16 cellular contexts compared by ENCODE assay signal in the genomic region with DNA sequence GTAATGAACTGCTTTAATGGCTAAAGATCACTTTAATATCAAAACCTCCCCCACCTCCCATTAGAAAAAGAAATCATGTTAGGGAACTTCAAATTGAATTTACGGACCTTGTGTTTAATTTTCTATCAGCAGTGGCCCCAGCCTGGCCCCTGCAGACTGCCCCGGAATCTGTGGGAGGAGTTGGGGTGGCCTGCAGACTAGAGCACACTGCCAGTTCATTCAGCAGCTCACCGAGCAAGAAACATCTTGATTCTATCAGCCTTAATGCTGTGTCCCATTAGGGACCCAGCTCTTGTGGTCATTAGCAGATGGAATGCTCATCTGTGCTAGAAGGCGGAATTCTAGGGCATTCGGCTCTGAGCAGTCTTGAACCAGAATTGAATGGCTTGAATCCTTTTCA. TPM values are rescaled to one million over a fixed set of nuclear protein-coding genes. Genes with fewer than 3 reads are reported as not detected.
DNase-seq lines count a peak whose midpoint lies in the region; ATAC-seq and TF ChIP-seq lines count a peak whose summit lies in the region.
"Had no signal": no experiment of that assay in that cellular context is flagged by ENCODE, and none has a peak within 500 bp of the region (broad histone marks: within the 10 kb centered on the region; RNA-seq: fewer than 3 reads in every experiment).

No MANE protein-coding gene starts in this region.

- H3K4me3 ChIP-seq in BE2C (ENCODE audit: low read depth, low read length) (no peak overlapping the region), rectal smooth muscle tissue (ENCODE audit: low read length) (no peak overlapping the region)
- H3K4me3 ChIP-seq: cardiac muscle cell, GM12878, SJSA1 had no signal

- H3K36me3 ChIP-seq in BE2C (no peaks in the 10 kb centered on the region), rectal smooth muscle tissue (ENCODE audit: control insufficient read depth, insufficient read depth, low read length) (no peaks in the 10 kb centered on the region)
- H3K36me3 ChIP-seq: cardiac muscle cell had no signal

- no peak for ATAC-seq in GM18498 (IDR thresholded peaks at IDR 0.05; ENCODE audit: unreplicated experiment)
- ATAC-seq: GM12878 had no signal

- no peaks in the 10 kb centered on the region for H3K9me3 ChIP-seq in BE2C
- H3K9me3 ChIP-seq: SJSA1 had no signal

- no peak for TF ChIP-seq CTCF in BE2C (IDR thresholded peaks at IDR 0.05; ENCODE audit: low read depth, low read length)

- H3K4me1 ChIP-seq in BE2C, result peaks cover 9% of the 10 kb centered on the region
- peaks cover 59% of the 10 kb centered on the region for H3K4me1 ChIP-seq in rectal smooth muscle tissue (ENCODE audit: control insufficient read depth, insufficient read depth, low read length)

- H3K9ac ChIP-seq in rectal smooth muscle tissue (ENCODE audit: low read length), result peak overlapping the region; percentile 8

- peak; percentile 66 for DNase-seq in BE2C
- DNase-seq in RPMI7951 (ENCODE audit: low read depth), result peak; percentile 69
- peak; percentile 64 for DNase-seq in fibroblast of gingiva (ENCODE audit: low read depth)
- DNase-seq in NCI-H82 (lab: John Stamatoyannopoulos, UW), result no peak
- DNase-seq in cortex of kidney (lab: John Stamatoyannopoulos, UW), result no peak
- no peak for DNase-seq in cerebellar cortex (ENCODE audit: low spot score)
- DNase-seq: DND-41; NCI-H146; NCI-H526; occipital lobe; stimulated activated CD8-positive, alpha-beta memory T cell treated with anti-CD3 and anti-CD28 coated beads, Interleukin-4, amount 100 ng/mL, for 48 hours had no signal

- no peaks in the 10 kb centered on the region for H3K27me3 ChIP-seq in BE2C
- H3K27me3 ChIP-seq in rectal smooth muscle tissue (ENCODE audit: control insufficient read depth, insufficient read depth, low read length), result no peaks in the 10 kb centered on the region
- H3K27me3 ChIP-seq: cardiac muscle cell, SJSA1 had no signal

- H3K27ac ChIP-seq in rectal smooth muscle tissue (ENCODE audit: low read depth, low read length), result peak overlapping the region; percentile 77
- H3K27ac ChIP-seq: cardiac muscle cell had no signal

RNA-seq across cellular contexts. Expression of gene FLNB, which starts 54.2 kb away (rescaled TPM):
- 20.1 TPM for polyA plus RNA-seq in BE2C (2012; ENCODE audit: insufficient read depth, insufficient read length, low read depth)
- total RNA-seq in RPMI7951 (2014; rRNA removed; shearing (Covaris generic)), result 104 TPM in 2 replicates

Comparison
In these comparisons a context has a peak if more than half of its experiments do, and no peak if none do; other contexts are left out.
1. DNase-seq: peak in BE2C (single experiment), RPMI7951 (single experiment) and fibroblast of gingiva (single experiment); none in NCI-H82 (single experiment), cortex of kidney (single experiment) and cerebellar cortex (single experiment).